8 cellular contexts compared by ENCODE assay signal in genomic region chr7:141649865-141650499, GRCh38. TPM values are rescaled to one million over a fixed set of nuclear protein-coding genes. Genes with fewer than 3 reads are reported as not detected.
DNase-seq lines count a peak whose midpoint lies in the region; ATAC-seq and TF ChIP-seq lines count a peak whose summit lies in the region.

No MANE protein-coding gene starts in this region.

- peak; percentile 89 for TF ChIP-seq CTCF in osteocyte (IDR thresholded peaks at IDR 0.05)

- peaks cover 14% of the 10 kb centered on the region for H3K4me1 Mint-ChIP-seq in osteocyte (ENCODE audit: unreplicated experiment)

- no peaks in the 10 kb centered on the region for H3K9me3 Mint-ChIP-seq in activated naive CD4-positive, alpha-beta T cell treated with anti-CD3 and anti-CD28 coated beads, Interleukin-2, amount 50 U/mL, for 72 hours
- H3K9me3 Mint-ChIP-seq in osteocyte (ENCODE audit: unreplicated experiment) = no peaks in the 10 kb centered on the region

- DNase-seq in COLO829 (ENCODE audit: low spot score) = peak; percentile 97
- peak; percentile 81 for DNase-seq in NCI-H345 (lab: John Stamatoyannopoulos, UW)
- no peak for DNase-seq in activated naive CD4-positive, alpha-beta T cell treated with anti-CD3 and anti-CD28 coated beads, Interleukin-2, amount 50 U/mL, for 72 hours (ENCODE audit: low spot score in 2 of 2)
- DNase-seq in glomerular endothelial cell (ENCODE audit: extremely low read depth, low read depth, low spot score) = peak; percentile 82
- no peak for DNase-seq in osteocyte (ENCODE audit: extremely low spot score, unreplicated experiment)
- no peak for DNase-seq in posterior vena cava (ENCODE audit: low spot score)

- H3K36me3 Mint-ChIP-seq in activated naive CD4-positive, alpha-beta T cell treated with anti-CD3 and anti-CD28 coated beads, Interleukin-2, amount 50 U/mL, for 72 hours = no peaks in the 10 kb centered on the region
- H3K36me3 Mint-ChIP-seq in osteocyte (ENCODE audit: unreplicated experiment) = peaks cover 10% of the 10 kb centered on the region

- H3K27ac Mint-ChIP-seq in activated naive CD4-positive, alpha-beta T cell treated with anti-CD3 and anti-CD28 coated beads, Interleukin-2, amount 50 U/mL, for 72 hours = peak overlapping the region in 1 of 2 donors; percentile 83
- peak overlapping the region; percentile 85 for H3K27ac Mint-ChIP-seq in osteocyte (ENCODE audit: unreplicated experiment)

- ATAC-seq in GM19324 (IDR thresholded peaks at IDR 0.05; ENCODE audit: low FRiP score, unreplicated experiment) = peak; percentile 77
- ATAC-seq in HG03432 (IDR thresholded peaks at IDR 0.05; ENCODE audit: unreplicated experiment) = peak; percentile 66
- ATAC-seq in activated naive CD4-positive, alpha-beta T cell treated with anti-CD3 and anti-CD28 coated beads, Interleukin-2, amount 50 U/mL, for 72 hours = peak; percentile 38 to 46

- H3K27me3 Mint-ChIP-seq in osteocyte (ENCODE audit: unreplicated experiment) = no peaks in the 10 kb centered on the region

- intact Hi-C loops in posterior vena cava (cut with DNase I) = no loop called here

- no peak overlapping the region for H3K4me3 Mint-ChIP-seq in osteocyte (ENCODE audit: unreplicated experiment)

RNA-seq across cellular contexts. Expression of gene DENND11, which starts 52.0 kb away (rescaled TPM):
- total RNA-seq in activated naive CD4-positive, alpha-beta T cell treated with anti-CD3 and anti-CD28 coated beads, Interleukin-2, amount 50 U/mL, for 72 hours = 10 to 100 TPM; 21.4 to 40.1 TPM
- total RNA-seq in glomerular endothelial cell (27.1 and 41.4 TPM in 2 replicates), osteocyte (10.6 and 12.3 TPM in 2 replicates), posterior vena cava (10 to 100 TPM; 12.2 to 14.8 TPM)

RNA-seq across cellular contexts. Expression of gene WEE2, which starts 58.2 kb away (rescaled TPM):
- total RNA-seq in activated naive CD4-positive, alpha-beta T cell treated with anti-CD3 and anti-CD28 coated beads, Interleukin-2, amount 50 U/mL, for 72 hours = not detected
- total RNA-seq in glomerular endothelial cell = not detected in 2 replicates
- total RNA-seq in osteocyte = not detected in 2 replicates
- not detected for total RNA-seq in posterior vena cava

Comparison
In these comparisons a context has a peak if more than half of its experiments do, and no peak if none do; other contexts are left out.
1. DNase-seq: peak in COLO829 (single experiment), NCI-H345 (single experiment) and glomerular endothelial cell (single experiment); none in activated naive CD4-positive, alpha-beta T cell treated with anti-CD3 and anti-CD28 coated beads, Interleukin-2, amount 50 U/mL, for 72 hours (0 of 2), osteocyte (single experiment) and posterior vena cava (single experiment).
2. Peak in every context shown above with its lines, with median percentiles within 50 percentile points of each other: ATAC-seq.